ENCODE assay signal across 16 cellular contexts in the genomic region with DNA sequence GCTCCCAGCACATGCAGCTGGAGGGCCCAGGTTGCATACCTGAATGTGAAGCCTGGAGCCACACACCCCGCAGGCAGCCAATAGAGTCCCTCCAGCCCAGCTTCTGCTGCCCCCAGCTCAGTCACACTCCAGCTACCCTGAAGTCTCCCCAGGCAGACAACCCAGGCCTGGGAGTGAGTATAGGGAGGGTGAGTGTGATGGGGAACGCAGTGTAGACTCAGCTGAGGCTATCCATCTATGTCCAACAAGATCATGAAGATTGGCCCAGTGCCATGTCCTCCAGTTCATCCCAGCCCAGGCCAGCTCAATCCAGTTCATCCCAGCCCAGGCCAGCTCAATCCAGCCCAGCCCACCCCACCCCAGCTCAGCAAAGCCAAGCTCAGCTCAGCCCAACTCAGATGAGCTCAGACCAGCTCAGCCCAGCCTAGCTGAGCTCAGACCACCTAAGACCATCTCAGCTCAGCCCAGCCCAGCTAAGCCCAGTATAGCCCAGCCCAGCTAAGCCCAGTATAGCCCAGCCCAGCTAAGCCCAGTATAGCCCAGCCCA.
A peak's percentile ranks its signal among the peaks of the same experiment; 100 is the strongest.
DNase-seq lines count a peak whose midpoint lies in the region; ATAC-seq lines count a peak whose summit lies in the region.
"Had no signal": no experiment of that assay in that cellular context is flagged by ENCODE, and none has a peak within 500 bp of the region (broad histone marks: within the 10 kb centered on the region; RNA-seq: fewer than 3 reads in every experiment).

No MANE protein-coding gene starts in this region.

- POLR2A ChIA-PET in activated CD4-positive, alpha-beta memory T cell treated with anti-CD3 and anti-CD28 coated beads for 36 hours (lab: Charles Lee): no interaction called here

- peak overlapping the region; percentile 60 to 91 (median 73) for H3K27ac Mint-ChIP-seq in CD4-positive, CD25-positive, alpha-beta regulatory T cell
- H3K27ac Mint-ChIP-seq in activated CD4-positive, alpha-beta memory T cell treated with anti-CD3 and anti-CD28 coated beads for 36 hours: peak overlapping the region; percentile 86
- H3K27ac Mint-ChIP-seq in memory B cell: peak overlapping the region; percentile 63

- H3K4me1 Mint-ChIP-seq in CD4-positive, CD25-positive, alpha-beta regulatory T cell: peaks cover 9 to 74% (median 18%) of the 10 kb centered on the region in 4 donors
- H3K4me1 Mint-ChIP-seq in activated CD4-positive, alpha-beta memory T cell treated with anti-CD3 and anti-CD28 coated beads for 36 hours (ENCODE audit: low read depth): peaks cover 46% of the 10 kb centered on the region
- H3K4me1 Mint-ChIP-seq in memory B cell: peaks cover 14% of the 10 kb centered on the region

- no peaks in the 10 kb centered on the region for H3K27me3 ChIP-seq in CD4-positive, CD25-positive, alpha-beta regulatory T cell (ENCODE audit: control insufficient read depth, insufficient read depth, low read length)

- H3K9me3 ChIP-seq in CD4-positive, CD25-positive, alpha-beta regulatory T cell (ENCODE audit: control insufficient read depth in 2 of 2, low read length in 2 of 2): no peaks in the 10 kb centered on the region
- H3K9me3 ChIP-seq: left lung had no signal

- peak overlapping the region in 3 of 4 donors; percentile 43 to 80 (median 49) for H3K4me3 Mint-ChIP-seq in CD4-positive, CD25-positive, alpha-beta regulatory T cell
- peak overlapping the region; percentile 51 for H3K4me3 Mint-ChIP-seq in activated CD4-positive, alpha-beta memory T cell treated with anti-CD3 and anti-CD28 coated beads for 36 hours
- peak overlapping the region; percentile 90 for H3K4me3 Mint-ChIP-seq in memory B cell

- H3K36me3 Mint-ChIP-seq in CD4-positive, CD25-positive, alpha-beta regulatory T cell: no peaks in the 10 kb centered on the region
- H3K36me3 Mint-ChIP-seq in activated CD4-positive, alpha-beta memory T cell treated with anti-CD3 and anti-CD28 coated beads for 36 hours: no peaks in the 10 kb centered on the region
- peaks cover 31% of the 10 kb centered on the region for H3K36me3 Mint-ChIP-seq in memory B cell

- ATAC-seq in CD4-positive, CD25-positive, alpha-beta regulatory T cell (ENCODE audit: low read depth in 2 of 2): no peak
- ATAC-seq in memory B cell (ENCODE audit: low read depth) (no peak), HG03159 (IDR thresholded peaks at IDR 0.05; ENCODE audit: unreplicated experiment) (no peak)
- ATAC-seq: left lung had no signal

- H3K9me3 Mint-ChIP-seq in CD4-positive, CD25-positive, alpha-beta regulatory T cell: no peaks in the 10 kb centered on the region
- no peaks in the 10 kb centered on the region for H3K9me3 Mint-ChIP-seq in activated CD4-positive, alpha-beta memory T cell treated with anti-CD3 and anti-CD28 coated beads for 36 hours
- H3K9me3 Mint-ChIP-seq in memory B cell: no peaks in the 10 kb centered on the region

- H3K4me1 ChIP-seq in CD4-positive, CD25-positive, alpha-beta regulatory T cell (ENCODE audit: control insufficient read depth, insufficient read depth, low read length, poor library complexity, severe bottlenecking): peaks cover 77% of the 10 kb centered on the region
- H3K4me1 ChIP-seq: left lung, parathyroid adenoma had no signal

- H3K36me3 ChIP-seq in CD4-positive, CD25-positive, alpha-beta regulatory T cell (ENCODE audit: control insufficient read depth, insufficient read depth, low read length): peaks cover 2% of the 10 kb centered on the region
- H3K36me3 ChIP-seq: left lung had no signal

- no peak for DNase-seq in CD4-positive, CD25-positive, alpha-beta regulatory T cell
- no peak for DNase-seq in activated CD4-positive, alpha-beta memory T cell treated with anti-CD3 and anti-CD28 coated beads for 36 hours
- DNase-seq in memory B cell (ENCODE audit: low spot score in 2 of 2) (no peak), kidney tubule cell (ENCODE audit: low spot score) (no peak), NCI-H128 (lab: John Stamatoyannopoulos, UW; ENCODE audit: unreplicated experiment) (no peak), NCI-H446 (lab: John Stamatoyannopoulos, UW) (no peak)
- DNase-seq: foreskin melanocyte; Karpas-422; NCI-H1417; NCI-H345; stimulated activated CD4-positive, alpha-beta T cell treated with anti-CD3 and anti-CD28 coated beads, Interleukin-4, amount 100 ng/mL, for 24 hours; trophoblast cell had no signal

- CTCF ChIA-PET in activated CD4-positive, alpha-beta memory T cell treated with anti-CD3 and anti-CD28 coated beads for 36 hours (lab: Charles Lee): interaction anchor here (1.8 kb wide), 1 partner anchor 89 kb away, joined by 5 read pairs; no protein-coding TSS in a partner anchor

- intact Hi-C loops in activated CD4-positive, alpha-beta memory T cell treated with anti-CD3 and anti-CD28 coated beads for 36 hours (cut with micrococcal nuclease): no loop called here

- no peaks in the 10 kb centered on the region for H3K27me3 Mint-ChIP-seq in CD4-positive, CD25-positive, alpha-beta regulatory T cell
- peaks cover 8% of the 10 kb centered on the region for H3K27me3 Mint-ChIP-seq in activated CD4-positive, alpha-beta memory T cell treated with anti-CD3 and anti-CD28 coated beads for 36 hours
- H3K27me3 Mint-ChIP-seq in memory B cell: no peaks in the 10 kb centered on the region

- no peak overlapping the region for H3K4me3 ChIP-seq in CD4-positive, CD25-positive, alpha-beta regulatory T cell (ENCODE audit: low read depth, low read length)
- peak overlapping the region; percentile 95; the same call in 1 of the 2 replicates for H3K4me3 ChIP-seq in GM08714 (ENCODE audit: low read length)
- H3K4me3 ChIP-seq: left lung had no signal

- H3K27ac ChIP-seq in CD4-positive, CD25-positive, alpha-beta regulatory T cell (ENCODE audit: insufficient read depth, low read length, poor library complexity, severe bottlenecking): peak overlapping the region; percentile 76
- H3K27ac ChIP-seq: left lung, parathyroid adenoma had no signal
